In the genomic region with DNA sequence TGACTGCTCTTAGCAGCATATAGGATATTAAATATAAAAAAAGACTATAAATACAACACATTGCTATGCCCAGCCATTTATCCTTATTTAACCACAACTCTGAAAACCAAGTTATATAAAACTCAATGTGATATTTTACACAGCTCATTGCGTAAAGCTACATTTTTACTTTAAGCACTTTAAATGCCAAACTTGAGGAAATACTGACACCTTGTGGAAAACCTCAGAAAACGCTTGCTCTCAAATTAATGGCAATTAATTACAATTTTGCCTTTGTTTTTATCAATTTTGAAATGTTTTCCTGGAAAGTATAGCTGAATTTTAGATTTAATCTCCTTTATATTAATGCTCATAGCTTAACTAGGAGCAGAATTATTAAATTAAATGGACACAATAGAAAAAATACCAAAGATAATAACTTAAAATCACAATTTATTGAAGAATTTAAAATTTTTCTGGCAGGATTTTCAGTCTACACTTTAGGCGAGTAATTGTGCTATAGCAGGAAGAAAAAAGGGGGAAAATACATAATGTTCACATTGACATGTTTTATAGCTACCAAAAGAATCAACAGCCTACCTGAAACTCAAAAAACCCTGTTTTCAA, we compare ENCODE assay signal across 8 cellular contexts. TPM values are rescaled to one million over a fixed set of nuclear protein-coding genes. Genes with fewer than 3 reads are reported as not detected.
DNase-seq lines count a peak whose midpoint lies in the region; ATAC-seq, FAIRE-seq and TF ChIP-seq lines count a peak whose summit lies in the region.

No MANE protein-coding gene starts in this region.

- DNase-seq in A549 (ENCODE audit: low read depth in 1 of 2, low spot score in 1 of 2) (peak in 1 of 2 experiments; percentile 23), iPS DF 6.9 (ENCODE audit: low read depth, low spot score) (peak; percentile 4), uterus (no peak), SK-N-DZ (ENCODE audit: low spot score) (no peak)
- no peak for DNase-seq in effector CD4-positive, alpha-beta T cell

- H3K9me2 ChIP-seq in SU-DHL-6 (replicated peaks; ENCODE audit: insufficient read depth, low read length): no peaks in the 10 kb centered on the region

- no peaks in the 10 kb centered on the region for H3K79me2 ChIP-seq in SU-DHL-6 (ENCODE audit: insufficient read depth, low read length)

- CTCF ChIA-PET in A549 (lab: Yijun Ruan, JAX): interaction anchor here (0.6 to 1.4 kb wide), 8 partner anchors 10 to 1925 kb away, joined by 3 to 16 read pairs (median 6); no protein-coding TSS in a partner anchor

- no peaks in the 10 kb centered on the region for H4K20me1 ChIP-seq in SU-DHL-6 (ENCODE audit: low read depth, low read length)

- no peak overlapping the region for H3K9ac ChIP-seq in SU-DHL-6 (ENCODE audit: low read length)

- no peak overlapping the region for H3K4me3 ChIP-seq in A549
- no peak overlapping the region for H3K4me3 ChIP-seq in SU-DHL-6 (ENCODE audit: insufficient read depth, low read length, poor library complexity, severe bottlenecking)
- H3K4me3 ChIP-seq in iPS DF 6.9 (ENCODE audit: low read length): no peak overlapping the region
- no peak overlapping the region for H3K4me3 ChIP-seq in uterus

- TF ChIP-seq CTCF in A549 (IDR thresholded peaks at IDR 0.05) (peak; percentile 67), GM12872 (IDR thresholded peaks at IDR 0.05; ENCODE audit: insufficient read depth, low read depth, low read length) (peak; percentile 37; the same call in 1 of the 3 replicates), SU-DHL-6 (IDR thresholded peaks at IDR 0.05; ENCODE audit: insufficient read depth, low read length, poor library complexity, severe bottlenecking) (peak; percentile 61), uterus (IDR thresholded peaks at IDR 0.05) (peak; percentile 42 to 58 (median 47))

- no peak overlapping the region for H2AFZ ChIP-seq in SU-DHL-6 (ENCODE audit: low read depth, low read length, severe bottlenecking)

- no peaks in the 10 kb centered on the region for H3K9me3 ChIP-seq in A549
- no peaks in the 10 kb centered on the region for H3K9me3 ChIP-seq in SU-DHL-6 (ENCODE audit: insufficient read depth, low read length)
- no peaks in the 10 kb centered on the region for H3K9me3 ChIP-seq in iPS DF 6.9 (ENCODE audit: control insufficient read depth, insufficient read depth, low read length)
- no peaks in the 10 kb centered on the region for H3K9me3 ChIP-seq in uterus

- H3K36me3 ChIP-seq in SU-DHL-6 (ENCODE audit: low read length) (peaks cover 68% of the 10 kb centered on the region), iPS DF 6.9 (ENCODE audit: control insufficient read depth, insufficient read depth, low read length) (peaks cover 15% of the 10 kb centered on the region; the same call in 1 of the 2 replicates), uterus (no peaks in the 10 kb centered on the region)

- POLR2A ChIA-PET in A549 (lab: Yijun Ruan, JAX): no interaction called here

- ATAC-seq in A549: no peak
- no peak for ATAC-seq in HG03025 (IDR thresholded peaks at IDR 0.05; ENCODE audit: low FRiP score, unreplicated experiment)

- intact Hi-C loops in uterus (cut with DNase I; ENCODE audit: low total_unique reads): no loop called here

- H3K4me1 ChIP-seq in A549 (no peaks in the 10 kb centered on the region), iPS DF 6.9 (ENCODE audit: control insufficient read depth, insufficient read depth, low read length) (no peaks in the 10 kb centered on the region), uterus (no peaks in the 10 kb centered on the region)

- TF ChIP-seq EP300 in A549 (IDR thresholded peaks at IDR 0.05): no peak

- peak; percentile 52 to 63 for TF ChIP-seq RAD21 in A549 (conservative IDR thresholded peaks at IDR 0.05 in 1 of 2, IDR thresholded peaks at IDR 0.05 in 1 of 2)

- TF ChIP-seq POLR2A in A549 (IDR thresholded peaks at IDR 0.05; ENCODE audit: low read length) (no peak), uterus (IDR thresholded peaks at IDR 0.05) (no peak)

- H3K27ac ChIP-seq in A549 (no peak overlapping the region), SU-DHL-6 (ENCODE audit: low read depth, low read length) (no peak overlapping the region), iPS DF 6.9 (ENCODE audit: low read length) (no peak overlapping the region), uterus (no peak overlapping the region)

- peak; percentile 61 for FAIRE-seq in A549 (lab: Jason Lieb, UNC)

- H3K4me2 ChIP-seq in A549 (no peak overlapping the region), SU-DHL-6 (ENCODE audit: low read depth, low read length, poor library complexity, severe bottlenecking) (no peak overlapping the region)

- H3F3A ChIP-seq in SU-DHL-6 (ENCODE audit: insufficient read depth): peaks cover 8% of the 10 kb centered on the region

- no peaks in the 10 kb centered on the region for H3K27me3 ChIP-seq in SU-DHL-6 (ENCODE audit: low read length)
- no peaks in the 10 kb centered on the region for H3K27me3 ChIP-seq in iPS DF 6.9 (ENCODE audit: control insufficient read depth, insufficient read depth, low read length)
- H3K27me3 ChIP-seq in uterus: no peaks in the 10 kb centered on the region

- WGBS in A549 (ENCODE audit: missing lambda C conversion rate): 48% methylated on average over 3 of the region's 3 CpGs
- no CpG with 5 or more reads among the region's 3 CpGs for WGBS in iPS DF 6.9 (ENCODE audit: insufficient coverage, insufficient read length)

TF ChIP-seq in A549, 52 proteins besides CTCF, POLR2A, EP300 and RAD21:
- TF ChIP-seq SMC3 (IDR thresholded peaks at IDR 0.05) (peak; percentile 39; the same call in 1 of the 3 replicates), CEBPB (IDR thresholded peaks at IDR 0.05) (peak in 1 of 2 experiments; percentile 48; a peak in 1 of 4 replicates), JUN (IDR thresholded peaks at IDR 0.05) (no peak)
TF ChIP-seq in A549: peak in this region for 2.

RNA-seq across cellular contexts. Expression of a gene that starts 25.2 kb away (rescaled TPM):
- polyA plus RNA-seq in A549 (2011; rRNA removed) (0.70 and 0.74 TPM in 2 replicates), A549 (2017; fragmentation: RNase III; extraction: RNeasy Plus Mini Kit Qiagen cat#74134 plus additional on column Dnase treatment) (0.34 to 0.84 TPM (median 0.41 TPM) in 3 replicates)
- 0.47 and 0.50 TPM in 2 replicates for polyA plus RNA-seq in A549 (2012; cell fraction: cytosol; rRNA removed)
- 1.4 and 4.1 TPM in 2 replicates for polyA plus RNA-seq in A549 (2012; cell fraction: nucleus; rRNA removed)
- polyA minus RNA-seq in A549 (2011; rRNA and poly(A)+ RNA removed): not detected in 2 replicates
- total RNA-seq in uterus: 1 to 10 TPM in 1 of 4 donors, not detected in 3; 1.3 TPM
- polyA plus RNA-seq in SK-N-DZ (2014; cell fraction: cytosol; rRNA removed): not detected in 2 replicates
- not detected in 2 replicates for polyA plus RNA-seq in SK-N-DZ (2014; cell fraction: nucleus; rRNA removed)

RNA-seq across cellular contexts. Expression of a gene that starts 51.9 kb away (rescaled TPM):
- 56.9 and 87.2 TPM in 2 replicates for polyA plus RNA-seq in A549 (2011; rRNA removed)
- polyA plus RNA-seq in A549 (2012; cell fraction: cytosol; rRNA removed): 10.9 and 11.2 TPM in 2 replicates
- polyA plus RNA-seq in A549 (2012; cell fraction: nucleus; rRNA removed): 10.0 and 19.4 TPM in 2 replicates
- polyA plus RNA-seq in A549 (2017; fragmentation: RNase III; extraction: RNeasy Plus Mini Kit Qiagen cat#74134 plus additional on column Dnase treatment): 79.8 to 86.8 TPM (median 84.3 TPM) in 3 replicates
- 76.5 and 77.4 TPM in 2 replicates for polyA minus RNA-seq in A549 (2011; rRNA and poly(A)+ RNA removed)
- total RNA-seq in uterus: 100 to 1,000 TPM in 2 of 4 donors, 10 to 100 TPM in 2; 69.1 to 153 (median 101) TPM
- polyA plus RNA-seq in SK-N-DZ (2014; cell fraction: cytosol; rRNA removed): 133 and 143 TPM in 2 replicates
- polyA plus RNA-seq in SK-N-DZ (2014; cell fraction: nucleus; rRNA removed): 162 and 203 TPM in 2 replicates
